ENCODE assay signal across 8 cellular contexts in the genomic region with DNA sequence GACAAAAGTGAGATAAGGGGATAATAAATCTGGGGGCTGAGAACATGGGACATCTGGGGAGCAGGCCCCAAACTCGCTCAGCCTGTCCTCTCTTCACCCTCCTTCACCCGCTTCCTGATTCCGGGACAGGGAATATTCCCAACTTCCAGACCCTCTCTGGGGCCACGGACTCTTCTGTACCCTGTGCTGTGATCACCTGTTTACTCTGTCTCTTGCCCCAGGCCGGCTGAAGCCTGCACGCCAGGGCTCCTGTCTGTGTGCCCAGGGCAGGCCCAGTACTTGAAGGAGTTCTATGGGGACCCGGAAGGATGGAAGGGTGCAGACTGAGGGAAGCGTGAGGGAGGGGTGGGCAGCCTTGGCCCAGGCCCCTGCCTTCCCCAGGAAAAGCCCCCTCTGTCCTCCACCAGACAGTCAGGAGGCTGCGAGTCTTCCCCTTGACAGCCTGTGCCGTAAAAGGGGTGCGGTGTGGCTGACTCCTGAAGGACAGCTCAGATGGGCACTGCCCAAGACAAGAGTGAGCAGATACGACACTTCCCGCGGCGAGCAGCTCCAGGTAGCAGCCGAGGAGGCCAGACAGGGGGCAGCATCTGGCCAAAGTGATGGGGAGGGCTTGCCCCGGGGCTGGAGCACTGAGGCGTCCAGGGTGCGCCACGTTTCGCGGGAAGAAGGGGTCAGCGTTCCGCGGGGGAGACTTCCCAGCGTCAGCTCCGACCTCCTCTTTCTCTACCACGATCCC. TPM values are rescaled to one million over a fixed set of nuclear protein-coding genes. Genes with fewer than 3 reads are reported as not detected.
DNase-seq lines count a peak whose midpoint lies in the region; ATAC-seq lines count a peak whose summit lies in the region.

No MANE protein-coding gene starts in this region.

- peak overlapping the region; percentile 85 for H3K27ac Mint-ChIP-seq in T-helper 1 cell treated with Interleukin-12 subunit alpha and Interleukin-12 subunit beta and Interleukin-4 antibody, amounts not matched to agents 30 μg/mL and 1 μg/mL, for 36 hours
- H3K27ac Mint-ChIP-seq in naive thymus-derived CD8-positive, alpha-beta T cell: peak overlapping the region in 8 of 10 donors; percentile 4 to 88 (median 57)

- H3K4me1 Mint-ChIP-seq in T-helper 1 cell treated with Interleukin-12 subunit alpha and Interleukin-12 subunit beta and Interleukin-4 antibody, amounts not matched to agents 30 μg/mL and 1 μg/mL, for 36 hours (ENCODE audit: low read depth): peaks cover 24% of the 10 kb centered on the region
- peaks cover 9 to 16% (median 14%) of the 10 kb centered on the region in 4 donors for H3K4me1 Mint-ChIP-seq in naive thymus-derived CD8-positive, alpha-beta T cell

- peak overlapping the region; percentile 64 to 89 for H3K4me3 ChIP-seq in esophagus (ENCODE audit: low read depth in 1 of 2, low read length in 2 of 2)

- no peaks in the 10 kb centered on the region for H3K9me3 Mint-ChIP-seq in T-helper 1 cell treated with Interleukin-12 subunit alpha and Interleukin-12 subunit beta and Interleukin-4 antibody, amounts not matched to agents 30 μg/mL and 1 μg/mL, for 36 hours
- no peaks in the 10 kb centered on the region for H3K9me3 Mint-ChIP-seq in naive thymus-derived CD8-positive, alpha-beta T cell

- H3K27me3 ChIP-seq in esophagus (ENCODE audit: control insufficient read depth in 1 of 2, insufficient read depth in 2 of 2, low read length in 2 of 2): no peaks in the 10 kb centered on the region

- H3K36me3 Mint-ChIP-seq in T-helper 1 cell treated with Interleukin-12 subunit alpha and Interleukin-12 subunit beta and Interleukin-4 antibody, amounts not matched to agents 30 μg/mL and 1 μg/mL, for 36 hours (ENCODE audit: low read depth): peaks cover 16% of the 10 kb centered on the region
- H3K36me3 Mint-ChIP-seq in naive thymus-derived CD8-positive, alpha-beta T cell: peaks cover 0 to 3% (median 2%) of the 10 kb centered on the region in 3 donors

- 32% methylated on average over 28 of the region's 28 CpGs for WGBS in esophagus, 2 donors

- no peaks in the 10 kb centered on the region for H3K27me3 Mint-ChIP-seq in T-helper 1 cell treated with Interleukin-12 subunit alpha and Interleukin-12 subunit beta and Interleukin-4 antibody, amounts not matched to agents 30 μg/mL and 1 μg/mL, for 36 hours (ENCODE audit: low read depth)
- peaks cover 0 to 1% (median 0%) of the 10 kb centered on the region in 5 donors for H3K27me3 Mint-ChIP-seq in naive thymus-derived CD8-positive, alpha-beta T cell

- peaks cover 0 to 6% of the 10 kb centered on the region in 2 donors for H3K4me1 ChIP-seq in esophagus (ENCODE audit: control insufficient read depth in 2 of 2, insufficient read depth in 2 of 2, low read length in 1 of 2)

- peaks cover 0 to 8% of the 10 kb centered on the region in 2 donors for H3K36me3 ChIP-seq in esophagus (ENCODE audit: control insufficient read depth in 2 of 2, insufficient read depth in 2 of 2, low read length in 1 of 2)

- peak; percentile 6 for ATAC-seq in HG03060 (IDR thresholded peaks at IDR 0.05; ENCODE audit: low read depth, unreplicated experiment)
- no peak for ATAC-seq in naive thymus-derived CD8-positive, alpha-beta T cell

- peak overlapping the region; percentile 89 for H3K4me3 Mint-ChIP-seq in T-helper 1 cell treated with Interleukin-12 subunit alpha and Interleukin-12 subunit beta and Interleukin-4 antibody, amounts not matched to agents 30 μg/mL and 1 μg/mL, for 36 hours
- peak overlapping the region; percentile 77 to 93 (median 88) for H3K4me3 Mint-ChIP-seq in naive thymus-derived CD8-positive, alpha-beta T cell

- H3K27ac ChIP-seq in esophagus (ENCODE audit: low read depth in 2 of 2, low read length in 1 of 2): peak overlapping the region; percentile 50 to 60

- POLR2A ChIA-PET in naive thymus-derived CD8-positive, alpha-beta T cell (lab: Charles Lee): interaction anchor here (0.6 to 1.6 kb wide), 3 partner anchors 32 to 623 kb away, joined by 4 to 6 read pairs (median 5); a partner anchor contains a TSS

- DNase-seq in NCI-H524 (lab: John Stamatoyannopoulos, UW) (peak; percentile 39 to 71), NCI-H524 treated with DMSO at 0.1 percent for 48 hours (lab: John Stamatoyannopoulos, UW) (no peak), KBM-7 (no peak), GOT3 (lab: John Stamatoyannopoulos, UW) (no peak)
- DNase-seq in naive thymus-derived CD8-positive, alpha-beta T cell: peak in 1 of 10 donors; percentile 66

- in situ Hi-C loops in KBM-7 (cut with MboI; ENCODE audit: low pct_unique_long_range_greater_than_20kb, low sequenced_read_pairs): no loop called here

- no peaks in the 10 kb centered on the region for H3K9me3 ChIP-seq in esophagus (ENCODE audit: control insufficient read depth in 2 of 2, insufficient read depth in 1 of 2, low read depth in 1 of 2, low read length in 1 of 2)

RNA-seq across cellular contexts. Expression of a gene that starts 1.0 kb away (rescaled TPM):
- polyA plus RNA-seq in esophagus: 1 to 10 TPM; 4.2 to 4.6 TPM
- 1 to 10 TPM; 2.1 to 2.4 TPM for total RNA-seq in naive thymus-derived CD8-positive, alpha-beta T cell
- polyA plus RNA-seq in naive thymus-derived CD8-positive, alpha-beta T cell: 1 to 10 TPM in 2 of 3 donors, under 1 TPM in 1; 0.59 to 2.0 (median 1.7) TPM

RNA-seq across cellular contexts. Expression of a gene that starts 31.7 kb away (rescaled TPM):
- 1 to 10 TPM; 3.7 to 6.0 TPM for polyA plus RNA-seq in esophagus
- under 1 TPM in 1 of 2 experiments, not detected in 1; 0.96 TPM for total RNA-seq in naive thymus-derived CD8-positive, alpha-beta T cell
- under 1 TPM in 2 of 3 donors, not detected in 1; 0.52 to 0.76 TPM for polyA plus RNA-seq in naive thymus-derived CD8-positive, alpha-beta T cell

RNA-seq across cellular contexts. Expression of a gene that starts 42.9 kb away (rescaled TPM):
- polyA plus RNA-seq in esophagus: under 1 TPM in 1 of 2 donors, not detected in 1; 0.06 TPM
- total RNA-seq in naive thymus-derived CD8-positive, alpha-beta T cell: not detected
- not detected for polyA plus RNA-seq in naive thymus-derived CD8-positive, alpha-beta T cell

RNA-seq across cellular contexts. Expression of a gene that starts 46.7 kb away (rescaled TPM):
- 1 to 10 TPM; 1.3 to 2.8 TPM for polyA plus RNA-seq in esophagus
- total RNA-seq in naive thymus-derived CD8-positive, alpha-beta T cell: 10 to 100 TPM; 13.4 to 17.3 TPM
- polyA plus RNA-seq in naive thymus-derived CD8-positive, alpha-beta T cell: 1 to 10 TPM; 2.6 to 3.0 (median 2.6) TPM

Comparison
In these comparisons a context has a peak if more than half of its experiments do, and no peak if none do; other contexts are left out.
1. DNase-seq: peak in NCI-H524 (2 of 2); none in NCI-H524 treated with DMSO at 0.1 percent for 48 hours (single experiment), KBM-7 (single experiment) and GOT3 (single experiment).